ENCODE assay signal across 11 cellular contexts in the genomic region with DNA sequence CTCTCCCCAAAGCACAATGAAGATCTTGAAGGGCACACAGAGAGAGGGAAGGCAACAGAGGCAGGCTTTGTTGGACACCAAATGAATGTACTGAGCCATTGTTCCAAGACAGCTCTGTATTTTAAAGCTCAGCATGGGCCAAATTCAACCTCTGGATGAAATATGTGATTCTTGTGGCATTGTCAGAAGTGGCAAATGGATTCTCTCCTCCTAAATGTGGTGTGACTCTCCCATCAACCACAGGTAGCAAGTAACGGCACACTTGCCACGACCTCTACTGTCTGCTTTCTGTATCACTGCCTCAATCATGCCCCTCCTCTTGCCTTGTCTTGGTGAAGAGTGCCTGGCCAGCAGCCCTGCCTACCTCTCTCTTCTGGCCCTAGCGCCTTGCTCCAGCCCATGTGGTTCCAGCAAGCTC. TPM values are rescaled to one million over a fixed set of nuclear protein-coding genes. Genes with fewer than 3 reads are reported as not detected.
DNase-seq lines count a peak whose midpoint lies in the region; ATAC-seq, FAIRE-seq and TF ChIP-seq lines count a peak whose summit lies in the region.
"Had no signal": no experiment of that assay in that cellular context is flagged by ENCODE, and none has a peak within 500 bp of the region (broad histone marks: within the 10 kb centered on the region; RNA-seq: fewer than 3 reads in every experiment).

No MANE protein-coding gene starts in this region.

- TF ChIP-seq CTCF in bronchial epithelial cell (IDR thresholded peaks at IDR 0.05; ENCODE audit: insufficient read depth, low read length, severe bottlenecking), result peak; percentile 34

- H3K36me3 ChIP-seq in bronchial epithelial cell (ENCODE audit: control insufficient read depth, insufficient read depth, low read length), result no peaks in the 10 kb centered on the region

- peak; percentile 18 for DNase-seq in NCI-H146 (lab: John Stamatoyannopoulos, UW)
- no peak for DNase-seq in NCI-H146 treated with DMSO at 0.1 percent for 48 hours (lab: John Stamatoyannopoulos, UW; ENCODE audit: unreplicated experiment)
- DNase-seq in bronchial epithelial cell (ENCODE audit: low read depth), result peak; percentile 31
- DNase-seq in pons (ENCODE audit: low spot score), result peak; percentile 96
- DNase-seq in NCI-H524 (lab: John Stamatoyannopoulos, UW), result no peak
- no peak for DNase-seq in activated naive CD4-positive, alpha-beta T cell treated with Interleukin-2 at 50 U/mL for 16 hours
- DNase-seq: 8988T, activated T-cell treated with anti-CD3 and anti-CD28 coated beads for 4 hours had no signal

- ATAC-seq in HG03175 (IDR thresholded peaks at IDR 0.05; ENCODE audit: unreplicated experiment), result peak; percentile 73
- ATAC-seq in GM19397 (IDR thresholded peaks at IDR 0.05; ENCODE audit: unreplicated experiment), result no peak

- no peak overlapping the region for H3K4me3 ChIP-seq in bronchial epithelial cell (ENCODE audit: low read depth, low read length)

- H3K27me3 ChIP-seq in bronchial epithelial cell (ENCODE audit: control insufficient read depth, insufficient read depth, low read length), result no peaks in the 10 kb centered on the region

- FAIRE-seq in bronchial epithelial cell (lab: Jason Lieb, UNC), result no peak

RNA-seq across cellular contexts. Expression of a gene that starts 6.1 kb away (rescaled TPM):
- 0.38 and 1.1 TPM in 2 replicates for total RNA-seq in bronchial epithelial cell

RNA-seq across cellular contexts. Expression of a gene that starts 11.6 kb away (rescaled TPM):
- total RNA-seq in bronchial epithelial cell, result not detected in 2 replicates
- total RNA-seq: glomerular endothelial cell had no signal

RNA-seq across cellular contexts. Expression of a gene that starts 37.6 kb away (rescaled TPM):
- total RNA-seq in bronchial epithelial cell, result 20.2 and 20.3 TPM in 2 replicates

Comparison
In these comparisons a context has a peak if more than half of its experiments do, and no peak if none do; other contexts are left out.
1. DNase-seq: peak in NCI-H146 (single experiment), bronchial epithelial cell (single experiment) and pons (single experiment); none in NCI-H146 treated with DMSO at 0.1 percent for 48 hours (single experiment), NCI-H524 (0 of 2) and activated naive CD4-positive, alpha-beta T cell treated with Interleukin-2 at 50 U/mL for 16 hours (single experiment).